Comparison of ENCODE assay signal across 1 cellular context in the genomic region with DNA sequence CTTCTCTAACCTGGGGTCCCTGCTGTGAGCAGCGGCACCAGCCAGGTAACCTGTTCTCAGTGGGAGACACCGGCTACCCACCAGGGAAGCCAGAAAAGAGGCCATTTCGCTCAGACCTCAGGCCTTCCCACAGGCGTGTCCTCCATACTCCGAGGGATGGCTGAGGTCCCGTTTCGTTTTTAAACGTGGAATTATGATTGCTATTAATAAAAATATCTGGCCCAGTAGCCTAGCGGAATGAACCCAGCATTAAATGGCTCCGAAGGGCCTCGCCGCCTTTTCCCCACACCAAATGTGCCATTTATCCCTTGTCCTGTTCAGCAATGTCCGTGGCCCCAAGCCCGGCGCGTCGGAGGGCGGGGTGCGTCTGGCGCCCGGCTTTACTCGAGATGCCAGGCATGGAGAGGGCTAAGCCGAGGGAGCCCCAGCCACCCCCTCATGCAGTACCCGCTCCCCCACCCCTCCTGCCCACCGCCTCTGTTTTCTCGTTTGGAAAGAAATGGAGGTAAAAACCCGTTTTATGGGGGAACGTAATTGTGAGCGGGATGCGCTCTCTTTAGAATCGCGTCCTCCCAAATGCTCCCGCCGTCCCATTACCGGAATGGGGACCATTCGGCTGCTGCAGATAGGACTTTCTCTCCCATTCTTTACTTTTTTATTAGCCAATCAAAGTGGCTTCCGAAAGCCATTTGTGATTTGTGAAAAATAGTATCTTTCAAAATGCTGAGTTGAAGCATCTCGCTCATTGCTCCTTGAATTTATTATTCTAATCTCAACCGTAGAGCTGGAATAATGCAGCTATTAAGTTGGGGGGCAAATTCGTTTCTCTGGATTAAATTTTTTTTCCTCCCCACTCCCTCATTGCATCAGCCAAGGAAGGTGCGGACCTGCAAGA.
TF ChIP-seq lines count a peak whose summit lies in the region.

No MANE protein-coding gene starts in this region.

TF ChIP-seq in HEK293, 187 proteins besides CTCF, POLR2A, EP300 and RAD21 (continued from another document and continues in another):
- TF ChIP-seq ZNF664 (tag by site-specific recombination; IDR thresholded peaks at IDR 0.05) (no peak), BCL11B (tag by site-specific recombination; IDR thresholded peaks at IDR 0.05; ENCODE audit: low read depth) (no peak), SCRT2 (tag by site-specific recombination; IDR thresholded peaks at IDR 0.05) (no peak), ZNF423 (tag by site-specific recombination; IDR thresholded peaks at IDR 0.05) (0 out of 2 replicates have a peak, but pooled peaks have one; percentile 17), ZNF777 (tag by site-specific recombination; IDR thresholded peaks at IDR 0.05; ENCODE audit: borderline replicate concordance) (no peak), ZIC2 (tag by site-specific recombination; IDR thresholded peaks at IDR 0.05) (peak; percentile 79), ZNF324 (tag by site-specific recombination; IDR thresholded peaks at IDR 0.05) (no peak), REPIN1 (tag by site-specific recombination; IDR thresholded peaks at IDR 0.05; ENCODE audit: low read depth) (no peak), ZSCAN30 (tag by site-specific recombination; IDR thresholded peaks at IDR 0.05) (no peak), ZFP37 (tag by site-specific recombination; IDR thresholded peaks at IDR 0.05) (no peak), ZNF274 (IDR thresholded peaks at IDR 0.05; ENCODE audit: low read length) (no peak), ZNF274 (tag by site-specific recombination; IDR thresholded peaks at IDR 0.05; ENCODE audit: borderline replicate concordance) (no peak), ZNF223 (tag by site-specific recombination; IDR thresholded peaks at IDR 0.05) (no peak), ZNF707 (tag by site-specific recombination; IDR thresholded peaks at IDR 0.05) (no peak), ZNF677 (tag by site-specific recombination; IDR thresholded peaks at IDR 0.05) (no peak), ZNF621 (tag by site-specific recombination; IDR thresholded peaks at IDR 0.05) (no peak), ZNF701 (tag by site-specific recombination; IDR thresholded peaks at IDR 0.05) (no peak), ZNF302 (tag by site-specific recombination; IDR thresholded peaks at IDR 0.05; ENCODE audit: low read depth) (no peak), ZBTB8A (tag by site-specific recombination; IDR thresholded peaks at IDR 0.05) (no peak), ZNF768 (tag by site-specific recombination; IDR thresholded peaks at IDR 0.05) (no peak), ZFP3 (tag by site-specific recombination; IDR thresholded peaks at IDR 0.05; ENCODE audit: low read depth) (no peak)
- TF ChIP-seq, protein P1, sequence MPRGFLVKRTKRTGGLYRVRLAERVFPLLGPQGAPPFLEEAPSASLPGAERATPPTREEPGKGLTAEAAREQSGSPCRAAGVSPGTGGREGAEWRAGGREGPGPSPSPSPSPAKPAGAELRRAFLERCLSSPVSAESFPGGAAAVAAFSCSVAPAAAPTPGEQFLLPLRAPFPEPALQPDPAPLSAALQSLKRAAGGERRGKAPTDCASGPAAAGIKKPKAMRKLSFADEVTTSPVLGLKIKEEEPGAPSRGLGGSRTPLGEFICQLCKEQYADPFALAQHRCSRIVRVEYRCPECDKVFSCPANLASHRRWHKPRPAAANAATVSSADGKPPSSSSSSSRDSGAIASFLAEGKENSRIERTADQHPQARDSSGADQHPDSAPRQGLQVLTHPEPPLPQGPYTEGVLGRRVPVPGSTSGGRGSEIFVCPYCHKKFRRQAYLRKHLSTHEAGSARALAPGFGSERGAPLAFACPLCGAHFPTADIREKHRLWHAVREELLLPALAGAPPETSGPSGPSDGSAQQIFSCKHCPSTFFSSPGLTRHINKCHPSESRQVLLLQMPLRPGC (tag by site-specific recombination; IDR thresholded peaks at IDR 0.05) = no peak
- TF ChIP-seq, protein P2, sequence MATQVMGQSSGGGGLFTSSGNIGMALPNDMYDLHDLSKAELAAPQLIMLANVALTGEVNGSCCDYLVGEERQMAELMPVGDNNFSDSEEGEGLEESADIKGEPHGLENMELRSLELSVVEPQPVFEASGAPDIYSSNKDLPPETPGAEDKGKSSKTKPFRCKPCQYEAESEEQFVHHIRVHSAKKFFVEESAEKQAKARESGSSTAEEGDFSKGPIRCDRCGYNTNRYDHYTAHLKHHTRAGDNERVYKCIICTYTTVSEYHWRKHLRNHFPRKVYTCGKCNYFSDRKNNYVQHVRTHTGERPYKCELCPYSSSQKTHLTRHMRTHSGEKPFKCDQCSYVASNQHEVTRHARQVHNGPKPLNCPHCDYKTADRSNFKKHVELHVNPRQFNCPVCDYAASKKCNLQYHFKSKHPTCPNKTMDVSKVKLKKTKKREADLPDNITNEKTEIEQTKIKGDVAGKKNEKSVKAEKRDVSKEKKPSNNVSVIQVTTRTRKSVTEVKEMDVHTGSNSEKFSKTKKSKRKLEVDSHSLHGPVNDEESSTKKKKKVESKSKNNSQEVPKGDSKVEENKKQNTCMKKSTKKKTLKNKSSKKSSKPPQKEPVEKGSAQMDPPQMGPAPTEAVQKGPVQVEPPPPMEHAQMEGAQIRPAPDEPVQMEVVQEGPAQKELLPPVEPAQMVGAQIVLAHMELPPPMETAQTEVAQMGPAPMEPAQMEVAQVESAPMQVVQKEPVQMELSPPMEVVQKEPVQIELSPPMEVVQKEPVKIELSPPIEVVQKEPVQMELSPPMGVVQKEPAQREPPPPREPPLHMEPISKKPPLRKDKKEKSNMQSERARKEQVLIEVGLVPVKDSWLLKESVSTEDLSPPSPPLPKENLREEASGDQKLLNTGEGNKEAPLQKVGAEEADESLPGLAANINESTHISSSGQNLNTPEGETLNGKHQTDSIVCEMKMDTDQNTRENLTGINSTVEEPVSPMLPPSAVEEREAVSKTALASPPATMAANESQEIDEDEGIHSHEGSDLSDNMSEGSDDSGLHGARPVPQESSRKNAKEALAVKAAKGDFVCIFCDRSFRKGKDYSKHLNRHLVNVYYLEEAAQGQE (tag by site-specific recombination; IDR thresholded peaks at IDR 0.05) = no peak
- TF ChIP-seq, protein P3, sequence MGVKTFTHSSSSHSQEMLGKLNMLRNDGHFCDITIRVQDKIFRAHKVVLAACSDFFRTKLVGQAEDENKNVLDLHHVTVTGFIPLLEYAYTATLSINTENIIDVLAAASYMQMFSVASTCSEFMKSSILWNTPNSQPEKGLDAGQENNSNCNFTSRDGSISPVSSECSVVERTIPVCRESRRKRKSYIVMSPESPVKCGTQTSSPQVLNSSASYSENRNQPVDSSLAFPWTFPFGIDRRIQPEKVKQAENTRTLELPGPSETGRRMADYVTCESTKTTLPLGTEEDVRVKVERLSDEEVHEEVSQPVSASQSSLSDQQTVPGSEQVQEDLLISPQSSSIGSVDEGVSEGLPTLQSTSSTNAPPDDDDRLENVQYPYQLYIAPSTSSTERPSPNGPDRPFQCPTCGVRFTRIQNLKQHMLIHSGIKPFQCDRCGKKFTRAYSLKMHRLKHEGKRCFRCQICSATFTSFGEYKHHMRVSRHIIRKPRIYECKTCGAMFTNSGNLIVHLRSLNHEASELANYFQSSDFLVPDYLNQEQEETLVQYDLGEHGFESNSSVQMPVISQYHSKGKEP (tag by site-specific recombination; IDR thresholded peaks at IDR 0.05) = 0 out of 2 replicates have a peak, but pooled peaks have one; percentile 21
- TF ChIP-seq, protein P4, sequence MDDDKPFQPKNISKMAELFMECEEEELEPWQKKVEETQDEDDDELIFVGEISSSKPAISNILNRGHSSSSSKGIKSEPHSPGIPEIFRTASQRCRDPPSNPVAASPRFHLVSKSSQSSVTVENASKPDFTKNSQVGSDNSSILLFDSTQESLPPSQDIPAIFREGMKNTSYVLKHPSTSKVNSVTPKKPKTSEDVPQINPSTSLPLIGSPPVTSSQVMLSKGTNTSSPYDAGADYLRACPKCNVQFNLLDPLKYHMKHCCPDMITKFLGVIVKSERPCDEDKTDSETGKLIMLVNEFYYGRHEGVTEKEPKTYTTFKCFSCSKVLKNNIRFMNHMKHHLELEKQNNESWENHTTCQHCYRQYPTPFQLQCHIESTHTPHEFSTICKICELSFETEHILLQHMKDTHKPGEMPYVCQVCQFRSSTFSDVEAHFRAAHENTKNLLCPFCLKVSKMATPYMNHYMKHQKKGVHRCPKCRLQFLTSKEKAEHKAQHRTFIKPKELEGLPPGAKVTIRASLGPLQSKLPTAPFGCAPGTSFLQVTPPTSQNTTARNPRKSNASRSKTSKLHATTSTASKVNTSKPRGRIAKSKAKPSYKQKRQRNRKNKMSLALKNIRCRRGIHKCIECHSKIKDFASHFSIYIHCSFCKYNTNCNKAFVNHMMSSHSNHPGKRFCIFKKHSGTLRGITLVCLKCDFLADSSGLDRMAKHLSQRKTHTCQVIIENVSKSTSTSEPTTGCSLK (tag by site-specific recombination; IDR thresholded peaks at IDR 0.05) = no peak
- TF ChIP-seq, protein P5, sequence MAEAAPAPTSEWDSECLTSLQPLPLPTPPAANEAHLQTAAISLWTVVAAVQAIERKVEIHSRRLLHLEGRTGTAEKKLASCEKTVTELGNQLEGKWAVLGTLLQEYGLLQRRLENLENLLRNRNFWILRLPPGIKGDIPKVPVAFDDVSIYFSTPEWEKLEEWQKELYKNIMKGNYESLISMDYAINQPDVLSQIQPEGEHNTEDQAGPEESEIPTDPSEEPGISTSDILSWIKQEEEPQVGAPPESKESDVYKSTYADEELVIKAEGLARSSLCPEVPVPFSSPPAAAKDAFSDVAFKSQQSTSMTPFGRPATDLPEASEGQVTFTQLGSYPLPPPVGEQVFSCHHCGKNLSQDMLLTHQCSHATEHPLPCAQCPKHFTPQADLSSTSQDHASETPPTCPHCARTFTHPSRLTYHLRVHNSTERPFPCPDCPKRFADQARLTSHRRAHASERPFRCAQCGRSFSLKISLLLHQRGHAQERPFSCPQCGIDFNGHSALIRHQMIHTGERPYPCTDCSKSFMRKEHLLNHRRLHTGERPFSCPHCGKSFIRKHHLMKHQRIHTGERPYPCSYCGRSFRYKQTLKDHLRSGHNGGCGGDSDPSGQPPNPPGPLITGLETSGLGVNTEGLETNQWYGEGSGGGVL (tag by site-specific recombination; IDR thresholded peaks at IDR 0.05) = 0 out of 2 replicates have a peak, but pooled peaks have one; percentile 18
- TF ChIP-seq, protein P6, sequence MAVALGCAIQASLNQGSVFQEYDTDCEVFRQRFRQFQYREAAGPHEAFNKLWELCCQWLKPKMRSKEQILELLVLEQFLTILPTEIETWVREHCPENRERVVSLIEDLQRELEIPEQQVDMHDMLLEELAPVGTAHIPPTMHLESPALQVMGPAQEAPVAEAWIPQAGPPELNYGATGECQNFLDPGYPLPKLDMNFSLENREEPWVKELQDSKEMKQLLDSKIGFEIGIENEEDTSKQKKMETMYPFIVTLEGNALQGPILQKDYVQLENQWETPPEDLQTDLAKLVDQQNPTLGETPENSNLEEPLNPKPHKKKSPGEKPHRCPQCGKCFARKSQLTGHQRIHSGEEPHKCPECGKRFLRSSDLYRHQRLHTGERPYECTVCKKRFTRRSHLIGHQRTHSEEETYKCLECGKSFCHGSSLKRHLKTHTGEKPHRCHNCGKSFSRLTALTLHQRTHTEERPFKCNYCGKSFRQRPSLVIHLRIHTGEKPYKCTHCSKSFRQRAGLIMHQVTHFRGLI (tag by site-specific recombination; IDR thresholded peaks at IDR 0.05) = no peak
- TF ChIP-seq, protein P7, sequence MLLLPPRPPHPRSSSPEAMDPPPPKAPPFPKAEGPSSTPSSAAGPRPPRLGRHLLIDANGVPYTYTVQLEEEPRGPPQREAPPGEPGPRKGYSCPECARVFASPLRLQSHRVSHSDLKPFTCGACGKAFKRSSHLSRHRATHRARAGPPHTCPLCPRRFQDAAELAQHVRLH (tag by site-specific recombination; IDR thresholded peaks at IDR 0.05) = no peak
- TF ChIP-seq, protein P8, sequence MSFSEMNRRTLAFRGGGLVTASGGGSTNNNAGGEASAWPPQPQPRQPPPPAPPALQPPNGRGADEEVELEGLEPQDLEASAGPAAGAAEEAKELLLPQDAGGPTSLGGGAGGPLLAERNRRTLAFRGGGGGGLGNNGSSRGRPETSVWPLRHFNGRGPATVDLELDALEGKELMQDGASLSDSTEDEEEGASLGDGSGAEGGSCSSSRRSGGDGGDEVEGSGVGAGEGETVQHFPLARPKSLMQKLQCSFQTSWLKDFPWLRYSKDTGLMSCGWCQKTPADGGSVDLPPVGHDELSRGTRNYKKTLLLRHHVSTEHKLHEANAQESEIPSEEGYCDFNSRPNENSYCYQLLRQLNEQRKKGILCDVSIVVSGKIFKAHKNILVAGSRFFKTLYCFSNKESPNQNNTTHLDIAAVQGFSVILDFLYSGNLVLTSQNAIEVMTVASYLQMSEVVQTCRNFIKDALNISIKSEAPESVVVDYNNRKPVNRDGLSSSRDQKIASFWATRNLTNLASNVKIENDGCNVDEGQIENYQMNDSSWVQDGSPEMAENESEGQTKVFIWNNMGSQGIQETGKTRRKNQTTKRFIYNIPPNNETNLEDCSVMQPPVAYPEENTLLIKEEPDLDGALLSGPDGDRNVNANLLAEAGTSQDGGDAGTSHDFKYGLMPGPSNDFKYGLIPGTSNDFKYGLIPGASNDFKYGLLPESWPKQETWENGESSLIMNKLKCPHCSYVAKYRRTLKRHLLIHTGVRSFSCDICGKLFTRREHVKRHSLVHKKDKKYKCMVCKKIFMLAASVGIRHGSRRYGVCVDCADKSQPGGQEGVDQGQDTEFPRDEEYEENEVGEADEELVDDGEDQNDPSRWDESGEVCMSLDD (tag by site-specific recombination; IDR thresholded peaks at IDR 0.05) = no peak
- TF ChIP-seq, protein P9, sequence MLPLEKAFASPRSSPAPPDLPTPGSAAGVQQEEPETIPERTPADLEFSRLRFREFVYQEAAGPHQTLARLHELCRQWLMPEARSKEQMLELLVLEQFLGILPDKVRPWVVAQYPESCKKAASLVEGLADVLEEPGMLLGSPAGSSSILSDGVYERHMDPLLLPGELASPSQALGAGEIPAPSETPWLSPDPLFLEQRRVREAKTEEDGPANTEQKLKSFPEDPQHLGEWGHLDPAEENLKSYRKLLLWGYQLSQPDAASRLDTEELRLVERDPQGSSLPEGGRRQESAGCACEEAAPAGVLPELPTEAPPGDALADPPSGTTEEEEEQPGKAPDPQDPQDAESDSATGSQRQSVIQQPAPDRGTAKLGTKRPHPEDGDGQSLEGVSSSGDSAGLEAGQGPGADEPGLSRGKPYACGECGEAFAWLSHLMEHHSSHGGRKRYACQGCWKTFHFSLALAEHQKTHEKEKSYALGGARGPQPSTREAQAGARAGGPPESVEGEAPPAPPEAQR (tag by site-specific recombination; IDR thresholded peaks at IDR 0.05) = no peak
